1 cellular context compared by ENCODE assay signal in the genomic region with DNA sequence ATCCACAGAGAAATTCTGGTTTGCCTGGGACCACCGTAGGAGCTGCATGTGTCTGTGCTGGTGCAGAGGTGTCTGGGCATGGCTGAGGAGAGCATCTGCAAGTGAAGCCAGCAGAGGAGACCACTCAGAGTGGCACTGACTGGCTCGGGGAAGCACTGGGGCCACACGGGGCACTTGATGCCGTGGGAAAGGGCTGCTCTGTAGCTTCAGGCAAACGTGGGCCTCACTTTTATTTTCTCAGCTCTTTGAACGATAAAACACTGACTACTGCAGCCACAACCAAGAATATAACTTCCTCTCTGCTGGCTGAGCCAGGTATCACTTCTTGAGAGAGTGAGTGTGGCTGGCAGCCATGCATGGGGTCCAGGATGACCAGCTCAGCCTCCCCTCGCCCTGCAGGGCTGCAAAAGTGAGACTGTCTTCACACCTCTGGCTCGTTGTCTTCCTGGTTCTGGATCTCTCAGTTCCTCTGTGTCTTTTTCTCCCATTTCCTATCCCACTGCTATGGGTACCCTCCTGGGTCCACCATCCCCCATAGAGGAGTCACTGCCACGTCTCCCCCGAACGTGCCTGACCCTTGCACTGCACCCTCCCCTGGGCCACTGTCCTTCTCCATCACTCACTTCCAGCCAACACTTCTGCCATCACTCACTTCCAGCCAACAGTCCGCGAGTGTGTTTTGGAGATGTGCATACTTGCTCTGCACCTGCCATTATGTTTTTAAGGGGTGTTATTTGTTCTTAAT.
TF ChIP-seq lines count a peak whose summit lies in the region.

No MANE protein-coding gene starts in this region.

TF ChIP-seq in GM12878, 131 proteins besides CTCF, POLR2A, EP300 and RAD21 (continued from another document and continues in another):
- TF ChIP-seq PRDM15 (CRISPR knock-in tag; IDR thresholded peaks at IDR 0.05) (no peak), SREBF1 (IDR thresholded peaks at IDR 0.05; ENCODE audit: low read length) (no peak), ZBED1 (IDR thresholded peaks at IDR 0.05; ENCODE audit: borderline replicate concordance) (no peak), ASH2L (IDR thresholded peaks at IDR 0.05; ENCODE audit: borderline replicate concordance, low read depth) (no peak), ZNF24 (IDR thresholded peaks at IDR 0.05) (no peak), MEF2B (IDR thresholded peaks at IDR 0.05; ENCODE audit: partially characterized antibody, poor library complexity, severe bottlenecking) (no peak), NFYA (IDR thresholded peaks at IDR 0.05; ENCODE audit: borderline replicate concordance, low read depth, low read length) (no peak), SIN3A (IDR thresholded peaks at IDR 0.05; ENCODE audit: low read depth, low read length) (no peak), RELB (IDR thresholded peaks at IDR 0.05; ENCODE audit: low read depth) (no peak), BCLAF1 (IDR thresholded peaks at IDR 0.05) (no peak), SP1 (IDR thresholded peaks at IDR 0.05; ENCODE audit: low read depth, low read length) (no peak), TCF12 (IDR thresholded peaks at IDR 0.05; ENCODE audit: low read depth, low read length) (no peak), CHD4 (IDR thresholded peaks at IDR 0.05) (no peak), KDM1A (IDR thresholded peaks at IDR 0.05; ENCODE audit: borderline replicate concordance) (no peak), ELK1 (IDR thresholded peaks at IDR 0.05; ENCODE audit: low read depth, low read length) (no peak), NR2C2 (IDR thresholded peaks at IDR 0.05; ENCODE audit: borderline replicate concordance, control insufficient read depth, insufficient read length, low read depth) (no peak), ZNF592 (IDR thresholded peaks at IDR 0.05) (no peak), IKZF1 (conservative IDR thresholded peaks at IDR 0.05) (0 out of 2 replicates have a peak, but pooled peaks have one; percentile 27), CHD1 (IDR thresholded peaks at IDR 0.05; ENCODE audit: low read depth, low read length) (no peak), PAX5 (IDR thresholded peaks at IDR 0.05; ENCODE audit: borderline replicate concordance, low read depth, low read length) (0 out of 2 replicates have a peak, but pooled peaks have one; percentile 42), TBL1XR1 (IDR thresholded peaks at IDR 0.05; ENCODE audit: low read depth, low read length) (no peak), NR2F1 (conservative IDR thresholded peaks at IDR 0.05) (no peak), HDGF (IDR thresholded peaks at IDR 0.05) (peak; percentile 73; the same call in 1 of the 2 replicates), NR2C1 (IDR thresholded peaks at IDR 0.05) (no peak)
- TF ChIP-seq, protein P1, sequence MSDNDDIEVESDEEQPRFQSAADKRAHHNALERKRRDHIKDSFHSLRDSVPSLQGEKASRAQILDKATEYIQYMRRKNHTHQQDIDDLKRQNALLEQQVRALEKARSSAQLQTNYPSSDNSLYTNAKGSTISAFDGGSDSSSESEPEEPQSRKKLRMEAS (IDR thresholded peaks at IDR 0.05; ENCODE audit: low read depth, low read length), result no peak
- TF ChIP-seq, protein P2, sequence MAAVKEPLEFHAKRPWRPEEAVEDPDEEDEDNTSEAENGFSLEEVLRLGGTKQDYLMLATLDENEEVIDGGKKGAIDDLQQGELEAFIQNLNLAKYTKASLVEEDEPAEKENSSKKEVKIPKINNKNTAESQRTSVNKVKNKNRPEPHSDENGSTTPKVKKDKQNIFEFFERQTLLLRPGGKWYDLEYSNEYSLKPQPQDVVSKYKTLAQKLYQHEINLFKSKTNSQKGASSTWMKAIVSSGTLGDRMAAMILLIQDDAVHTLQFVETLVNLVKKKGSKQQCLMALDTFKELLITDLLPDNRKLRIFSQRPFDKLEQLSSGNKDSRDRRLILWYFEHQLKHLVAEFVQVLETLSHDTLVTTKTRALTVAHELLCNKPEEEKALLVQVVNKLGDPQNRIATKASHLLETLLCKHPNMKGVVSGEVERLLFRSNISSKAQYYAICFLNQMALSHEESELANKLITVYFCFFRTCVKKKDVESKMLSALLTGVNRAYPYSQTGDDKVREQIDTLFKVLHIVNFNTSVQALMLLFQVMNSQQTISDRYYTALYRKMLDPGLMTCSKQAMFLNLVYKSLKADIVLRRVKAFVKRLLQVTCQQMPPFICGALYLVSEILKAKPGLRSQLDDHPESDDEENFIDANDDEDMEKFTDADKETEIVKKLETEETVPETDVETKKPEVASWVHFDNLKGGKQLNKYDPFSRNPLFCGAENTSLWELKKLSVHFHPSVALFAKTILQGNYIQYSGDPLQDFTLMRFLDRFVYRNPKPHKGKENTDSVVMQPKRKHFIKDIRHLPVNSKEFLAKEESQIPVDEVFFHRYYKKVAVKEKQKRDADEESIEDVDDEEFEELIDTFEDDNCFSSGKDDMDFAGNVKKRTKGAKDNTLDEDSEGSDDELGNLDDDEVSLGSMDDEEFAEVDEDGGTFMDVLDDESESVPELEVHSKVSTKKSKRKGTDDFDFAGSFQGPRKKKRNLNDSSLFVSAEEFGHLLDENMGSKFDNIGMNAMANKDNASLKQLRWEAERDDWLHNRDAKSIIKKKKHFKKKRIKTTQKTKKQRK (IDR thresholded peaks at IDR 0.05; ENCODE audit: low read depth, low read length), result no peak
- TF ChIP-seq, protein P3, sequence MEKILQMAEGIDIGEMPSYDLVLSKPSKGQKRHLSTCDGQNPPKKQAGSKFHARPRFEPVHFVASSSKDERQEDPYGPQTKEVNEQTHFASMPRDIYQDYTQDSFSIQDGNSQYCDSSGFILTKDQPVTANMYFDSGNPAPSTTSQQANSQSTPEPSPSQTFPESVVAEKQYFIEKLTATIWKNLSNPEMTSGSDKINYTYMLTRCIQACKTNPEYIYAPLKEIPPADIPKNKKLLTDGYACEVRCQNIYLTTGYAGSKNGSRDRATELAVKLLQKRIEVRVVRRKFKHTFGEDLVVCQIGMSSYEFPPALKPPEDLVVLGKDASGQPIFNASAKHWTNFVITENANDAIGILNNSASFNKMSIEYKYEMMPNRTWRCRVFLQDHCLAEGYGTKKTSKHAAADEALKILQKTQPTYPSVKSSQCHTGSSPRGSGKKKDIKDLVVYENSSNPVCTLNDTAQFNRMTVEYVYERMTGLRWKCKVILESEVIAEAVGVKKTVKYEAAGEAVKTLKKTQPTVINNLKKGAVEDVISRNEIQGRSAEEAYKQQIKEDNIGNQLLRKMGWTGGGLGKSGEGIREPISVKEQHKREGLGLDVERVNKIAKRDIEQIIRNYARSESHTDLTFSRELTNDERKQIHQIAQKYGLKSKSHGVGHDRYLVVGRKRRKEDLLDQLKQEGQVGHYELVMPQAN (conservative IDR thresholded peaks at IDR 0.05), result no peak
- TF ChIP-seq, protein P4, sequence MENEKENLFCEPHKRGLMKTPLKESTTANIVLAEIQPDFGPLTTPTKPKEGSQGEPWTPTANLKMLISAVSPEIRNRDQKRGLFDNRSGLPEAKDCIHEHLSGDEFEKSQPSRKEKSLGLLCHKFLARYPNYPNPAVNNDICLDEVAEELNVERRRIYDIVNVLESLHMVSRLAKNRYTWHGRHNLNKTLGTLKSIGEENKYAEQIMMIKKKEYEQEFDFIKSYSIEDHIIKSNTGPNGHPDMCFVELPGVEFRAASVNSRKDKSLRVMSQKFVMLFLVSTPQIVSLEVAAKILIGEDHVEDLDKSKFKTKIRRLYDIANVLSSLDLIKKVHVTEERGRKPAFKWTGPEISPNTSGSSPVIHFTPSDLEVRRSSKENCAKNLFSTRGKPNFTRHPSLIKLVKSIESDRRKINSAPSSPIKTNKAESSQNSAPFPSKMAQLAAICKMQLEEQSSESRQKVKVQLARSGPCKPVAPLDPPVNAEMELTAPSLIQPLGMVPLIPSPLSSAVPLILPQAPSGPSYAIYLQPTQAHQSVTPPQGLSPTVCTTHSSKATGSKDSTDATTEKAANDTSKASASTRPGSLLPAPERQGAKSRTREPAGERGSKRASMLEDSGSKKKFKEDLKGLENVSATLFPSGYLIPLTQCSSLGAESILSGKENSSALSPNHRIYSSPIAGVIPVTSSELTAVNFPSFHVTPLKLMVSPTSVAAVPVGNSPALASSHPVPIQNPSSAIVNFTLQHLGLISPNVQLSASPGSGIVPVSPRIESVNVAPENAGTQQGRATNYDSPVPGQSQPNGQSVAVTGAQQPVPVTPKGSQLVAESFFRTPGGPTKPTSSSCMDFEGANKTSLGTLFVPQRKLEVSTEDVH (IDR thresholded peaks at IDR 0.05; ENCODE audit: low read depth, partially characterized antibody), result no peak
